In genomic region chr6:30955367-30956042, GRCh38 we compare ENCODE assay signal across 8 cellular contexts. TPM values are rescaled to one million over a fixed set of nuclear protein-coding genes. Genes with fewer than 3 reads are reported as not detected.
A peak's percentile ranks its signal among the peaks of the same experiment; 100 is the strongest.
DNase-seq lines count a peak whose midpoint lies in the region; ATAC-seq and TF ChIP-seq lines count a peak whose summit lies in the region.

No MANE protein-coding gene starts in this region.

- H3K9me3 Mint-ChIP-seq in T-helper 2 cell treated with Interferon-gamma antibody and Interleukin-4, amounts not matched to agents 5 μg/mL and 100 μg/mL, for 36 hours: no peaks in the 10 kb centered on the region

- ATAC-seq in HG03439 (IDR thresholded peaks at IDR 0.05; ENCODE audit: unreplicated experiment) (peak; percentile 59), HG02938 (IDR thresholded peaks at IDR 0.05; ENCODE audit: unreplicated experiment) (no peak)

- peak; percentile 0 for TF ChIP-seq CTCF in GM13976 (IDR thresholded peaks at IDR 0.05; ENCODE audit: borderline replicate concordance, control extremely low read depth, extremely low read depth, insufficient read depth, missing control alignments)
- TF ChIP-seq CTCF in ascending aorta (IDR thresholded peaks at IDR 0.05): no peak
- TF ChIP-seq CTCF in smooth muscle cell (IDR thresholded peaks at IDR 0.05; ENCODE audit: borderline replicate concordance, insufficient read depth, poor library complexity, severe bottlenecking): no peak

- no peaks in the 10 kb centered on the region for H3K9me3 ChIP-seq in ascending aorta
- H3K9me3 ChIP-seq in iPS-18c (ENCODE audit: control insufficient read depth, insufficient read depth, low read length): no peaks in the 10 kb centered on the region
- no peaks in the 10 kb centered on the region for H3K9me3 ChIP-seq in smooth muscle cell (replicated peaks; ENCODE audit: low read depth)

- peak overlapping the region; percentile 46 to 57 for H3K4me3 ChIP-seq in ascending aorta
- peak overlapping the region; percentile 59 for H3K4me3 ChIP-seq in iPS-18c (ENCODE audit: insufficient read depth, low read depth, low read length)
- H3K4me3 ChIP-seq in smooth muscle cell: peak overlapping the region; percentile 53

- H3K36me3 Mint-ChIP-seq in T-helper 2 cell treated with Interferon-gamma antibody and Interleukin-4, amounts not matched to agents 5 μg/mL and 100 μg/mL, for 36 hours (ENCODE audit: low read depth): no peaks in the 10 kb centered on the region

- H3K79me2 ChIP-seq in smooth muscle cell (ENCODE audit: low read depth): no peaks in the 10 kb centered on the region

- no peaks in the 10 kb centered on the region for H3F3A ChIP-seq in smooth muscle cell (ENCODE audit: low read depth)

- peak overlapping the region; percentile 94 for H3K4me2 ChIP-seq in smooth muscle cell

- in situ Hi-C loops in GM13976 (cut with MboI; ENCODE audit: low sequenced_read_pairs, unreplicated experiment): no loop called here
- in situ Hi-C loops in G401 (cut with HindIII; ENCODE audit: low sequenced_read_pairs): no loop called here

- H3K27me3 Mint-ChIP-seq in T-helper 2 cell treated with Interferon-gamma antibody and Interleukin-4, amounts not matched to agents 5 μg/mL and 100 μg/mL, for 36 hours (ENCODE audit: low read depth): peaks cover 81% of the 10 kb centered on the region

- H3K27ac Mint-ChIP-seq in T-helper 2 cell treated with Interferon-gamma antibody and Interleukin-4, amounts not matched to agents 5 μg/mL and 100 μg/mL, for 36 hours: no peak overlapping the region

- no peaks in the 10 kb centered on the region for H3K27me3 ChIP-seq in ascending aorta
- H3K27me3 ChIP-seq in smooth muscle cell (ENCODE audit: low read depth): peaks cover 74% of the 10 kb centered on the region

- H3K27ac ChIP-seq in ascending aorta: no peak overlapping the region
- H3K27ac ChIP-seq in smooth muscle cell (ENCODE audit: low read depth): no peak overlapping the region

- peaks cover 0 to 3% of the 10 kb centered on the region in 2 donors for H3K4me1 ChIP-seq in ascending aorta
- peaks cover 11% of the 10 kb centered on the region for H3K4me1 ChIP-seq in smooth muscle cell (ENCODE audit: low read depth)

- H2AFZ ChIP-seq in smooth muscle cell (ENCODE audit: low read depth): peak overlapping the region; percentile 57

- intact Hi-C loops in ascending aorta (cut with DNase I): no loop called here

- H3K9ac ChIP-seq in smooth muscle cell (ENCODE audit: low read depth): peak overlapping the region; percentile 26

- H3K4me1 Mint-ChIP-seq in T-helper 2 cell treated with Interferon-gamma antibody and Interleukin-4, amounts not matched to agents 5 μg/mL and 100 μg/mL, for 36 hours (ENCODE audit: low read depth): peaks cover 4% of the 10 kb centered on the region

- peak; percentile 87 for DNase-seq in GM13976 (ENCODE audit: low spot score)
- DNase-seq in T-helper 2 cell treated with Interferon-gamma antibody and Interleukin-4, amounts not matched to agents 5 μg/mL and 100 μg/mL, for 36 hours (ENCODE audit: low spot score): peak; percentile 25
- DNase-seq in ascending aorta (ENCODE audit: low spot score in 2 of 2): peak in 1 of 2 donors; percentile 69
- DNase-seq in smooth muscle cell (lab: John Stamatoyannopoulos, UW; ENCODE audit: unreplicated experiment): no peak
- no peak for DNase-seq in G401 (ENCODE audit: low spot score)

- peak overlapping the region; percentile 65 for H3K4me3 Mint-ChIP-seq in T-helper 2 cell treated with Interferon-gamma antibody and Interleukin-4, amounts not matched to agents 5 μg/mL and 100 μg/mL, for 36 hours

- H4K20me1 ChIP-seq in smooth muscle cell (ENCODE audit: low read depth): no peaks in the 10 kb centered on the region

- H3K36me3 ChIP-seq in ascending aorta (no peaks in the 10 kb centered on the region), smooth muscle cell (ENCODE audit: low read depth) (no peaks in the 10 kb centered on the region)

- 1% methylated on average over 33 of the region's 46 CpGs for WGBS in smooth muscle cell (ENCODE audit: low lambda C conversion rate)

RNA-seq across cellular contexts. Expression of gene MUCL3, which starts 14.7 kb away (rescaled TPM):
- not detected for total RNA-seq in ascending aorta
- total RNA-seq in smooth muscle cell: 0.31 TPM in 1 of 2 replicates, not detected in the other
- polyA plus RNA-seq in smooth muscle cell: not detected in 2 replicates
- not detected in 2 replicates for total RNA-seq in G401 (2014; rRNA removed; shearing (Covaris generic))

RNA-seq across cellular contexts. Expression of gene SFTA2, which starts 23.5 kb away (rescaled TPM):
- total RNA-seq in ascending aorta (not detected), smooth muscle cell (not detected in 2 replicates)
- polyA plus RNA-seq in smooth muscle cell: not detected in 2 replicates
- not detected in 2 replicates for total RNA-seq in G401 (2014; rRNA removed; shearing (Covaris generic))

RNA-seq across cellular contexts. Expression of gene MUC21, which starts 28.0 kb away (rescaled TPM):
- total RNA-seq in ascending aorta (not detected), smooth muscle cell (not detected in 2 replicates)
- not detected in 2 replicates for polyA plus RNA-seq in smooth muscle cell
- not detected in 2 replicates for total RNA-seq in G401 (2014; rRNA removed; shearing (Covaris generic))

RNA-seq across cellular contexts. Expression of gene VARS2, which starts 41.5 kb away (rescaled TPM):
- total RNA-seq in ascending aorta (5.7 TPM), smooth muscle cell (15.1 and 18.4 TPM in 2 replicates)
- polyA plus RNA-seq in smooth muscle cell: 15.4 and 19.6 TPM in 2 replicates
- total RNA-seq in G401 (2014; rRNA removed; shearing (Covaris generic)): 74.5 and 105 TPM in 2 replicates

RNA-seq across cellular contexts. Expression of gene GTF2H4, which starts 47.5 kb away (rescaled TPM):
- total RNA-seq in ascending aorta (81.0 TPM), smooth muscle cell (15.6 and 24.8 TPM in 2 replicates)
- polyA plus RNA-seq in smooth muscle cell: 7.2 and 9.5 TPM in 2 replicates
- 46.2 and 51.9 TPM in 2 replicates for total RNA-seq in G401 (2014; rRNA removed; shearing (Covaris generic))

Comparison
In these comparisons a context has a peak if more than half of its experiments do, and no peak if none do; other contexts are left out.
1. DNase-seq: peak in GM13976 (single experiment) and T-helper 2 cell treated with Interferon-gamma antibody and Interleukin-4, amounts not matched to agents 5 μg/mL and 100 μg/mL, for 36 hours (single experiment); none in smooth muscle cell (single experiment) and G401 (single experiment).
2. Peak in every context shown above with its lines, with median percentiles within 50 percentile points of each other: H3K4me3 ChIP-seq.